ENCODE assay signal across 1 cellular context in genomic region chr14:101980251-101980650, GRCh38.
TF ChIP-seq lines count a peak whose summit lies in the region.

No MANE protein-coding gene starts in this region.

TF ChIP-seq in GM12878, 131 proteins besides CTCF, POLR2A, EP300 and RAD21:
- TF ChIP-seq BCL11A (IDR thresholded peaks at IDR 0.05; ENCODE audit: low read depth, low read length) (no peak), ZBTB40 (IDR thresholded peaks at IDR 0.05; ENCODE audit: borderline replicate concordance) (no peak), ATF2 (IDR thresholded peaks at IDR 0.05; ENCODE audit: low read length) (no peak), HDAC6 (IDR thresholded peaks at IDR 0.05; ENCODE audit: unreplicated experiment) (no peak), SUPT20H (IDR thresholded peaks at IDR 0.05; ENCODE audit: borderline replicate concordance, control insufficient read depth, low read depth, low read length) (no peak)
